In the genomic region with DNA sequence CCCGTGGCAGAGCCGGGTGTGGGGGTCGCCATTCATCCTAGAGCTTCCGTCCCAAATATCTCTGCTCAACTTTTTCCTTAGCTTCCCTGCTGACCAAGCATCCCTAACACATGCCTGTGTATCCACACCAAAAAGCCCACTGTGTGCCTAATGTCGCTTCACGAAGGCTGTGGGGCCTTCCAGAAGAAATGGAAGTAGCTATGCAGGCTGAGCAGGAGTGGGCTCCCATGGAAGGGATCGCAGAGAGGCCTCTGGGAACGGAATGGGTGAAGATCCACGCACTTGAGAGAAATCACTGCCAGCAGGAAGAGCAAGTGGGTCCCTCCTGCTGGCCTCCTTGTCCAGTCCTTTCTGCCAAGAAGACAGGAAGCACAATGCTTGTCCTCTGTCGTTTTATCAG, we compare ENCODE assay signal across 26 cellular contexts.
DNase-seq lines count a peak whose midpoint lies in the region; FAIRE-seq and TF ChIP-seq lines count a peak whose summit lies in the region.
"Had no signal": no experiment of that assay in that cellular context is flagged by ENCODE, and none has a peak within 500 bp of the region (broad histone marks: within the 10 kb centered on the region; RNA-seq: fewer than 3 reads in every experiment).

No MANE protein-coding gene starts in this region.

- no peaks in the 10 kb centered on the region for H3K36me3 Mint-ChIP-seq in brain
- H3K36me3 Mint-ChIP-seq in neural progenitor cell, result no peaks in the 10 kb centered on the region
- H3K36me3 Mint-ChIP-seq: CD14-positive monocyte had no signal

- H3F3A ChIP-seq in neural progenitor cell (ENCODE audit: low read depth), result peaks cover 50% of the 10 kb centered on the region

- H2BK120ac ChIP-seq in H1 (replicated peaks; ENCODE audit: low read depth, low read length), result no peak overlapping the region

- no peaks in the 10 kb centered on the region for H3K79me1 ChIP-seq in H1 (ENCODE audit: low read depth, low read length)

- peak overlapping the region; percentile 19 for H3K4ac ChIP-seq in H1 (replicated peaks; ENCODE audit: insufficient read length, low read depth, low read length)

- no peak overlapping the region for H3K14ac ChIP-seq in H1 (ENCODE audit: insufficient read length)

- peak overlapping the region; percentile 61; the same call in 1 of the 2 replicates for H2AK5ac ChIP-seq in H1 (ENCODE audit: low read depth, low read length)

- 0 out of 2 replicates have a peak overlapping the region, but pooled peaks have one; percentile 16 for H3K18ac ChIP-seq in H1 (ENCODE audit: extremely low read depth, low read length)

- H3K9me3 Mint-ChIP-seq in brain (peaks cover 0 to under 1% (median 0%) of the 10 kb centered on the region in 5 experiments), neural progenitor cell (no peaks in the 10 kb centered on the region)
- H3K9me3 Mint-ChIP-seq: CD4-positive, alpha-beta T cell; CD8-positive, alpha-beta memory T cell had no signal

- DNase-seq in H1 (ENCODE audit: low read depth in 1 of 2, low spot score in 2 of 2) (no peak), neural progenitor cell (ENCODE audit: low spot score) (no peak), Peyer's patch (no peak), NCI-H526 (lab: John Stamatoyannopoulos, UW) (no peak), NCI-H1694 (lab: John Stamatoyannopoulos, UW) (no peak)
- DNase-seq: 8988T; ACHN; AML-193; BE2C; CD4-positive, alpha-beta T cell; CD8-positive, alpha-beta memory T cell; DMS 273 treated with DMSO at 0.1 percent for 48 hours; DMS79; EL; GDM1; GM23248; HFFc6 had no signal

- CTCF ChIA-PET in H1 (lab: Charles Lee; ENCODE audit: partially characterized antibody), result interaction anchor here (1.1 to 4.0 kb wide), 3 partner anchors 9 to 241 kb away, joined by 3 to 17 read pairs (median 6); no protein-coding TSS in a partner anchor

- H3K4me1 Mint-ChIP-seq in brain (peaks cover 53% of the 10 kb centered on the region), neural progenitor cell (peaks cover 68% of the 10 kb centered on the region)
- H3K4me1 Mint-ChIP-seq: CD14-positive monocyte had no signal

- peak overlapping the region; percentile 81; the same call in 1 of the 2 replicates for H2BK12ac ChIP-seq in H1 (ENCODE audit: low read depth, low read length)

- H3K27me3 ChIP-seq in H1 (replicated peaks in 1 of 4; ENCODE audit: control insufficient read depth in 3 of 4, extremely low read depth in 1 of 4, insufficient read depth in 3 of 4, low read length in 3 of 4), result peaks cover 0 to 38% (median 28%) of the 10 kb centered on the region in 4 experiments; a peak in 6 of 7 replicates
- peaks cover 12% of the 10 kb centered on the region for H3K27me3 ChIP-seq in neural progenitor cell
- no peaks in the 10 kb centered on the region for H3K27me3 ChIP-seq in Peyer's patch

- no peak overlapping the region for H3K9ac ChIP-seq in H1 (replicated peaks in 1 of 4; ENCODE audit: extremely low read depth in 1 of 4, low read depth in 3 of 4, low read length in 3 of 4)
- H3K9ac ChIP-seq in neural progenitor cell, result no peak overlapping the region
- H3K9ac ChIP-seq: BLaER1 treated with 17β-estradiol and CSF1 and Interleukin-3, amounts not matched to agents 10 nM and 100 nM; GM23248 had no signal

- POLR2A ChIA-PET in H1 (lab: Charles Lee; ENCODE audit: partially characterized antibody), result no interaction called here

- H3K4me1 ChIP-seq in H1 (replicated peaks in 1 of 4; ENCODE audit: control insufficient read depth in 3 of 4, insufficient read depth in 4 of 4, low read length in 3 of 4) (peaks cover 2 to 16% (median 9%) of the 10 kb centered on the region in 4 experiments), neural progenitor cell (peaks cover 53% of the 10 kb centered on the region), Peyer's patch (no peaks in the 10 kb centered on the region)
- H3K4me1 ChIP-seq: A549, BE2C, HAP-1 had no signal

- H3K27ac ChIP-seq in H1 (ENCODE audit: low read depth, low read length) (no peak overlapping the region), neural progenitor cell (no peak overlapping the region), Peyer's patch (no peak overlapping the region)
- H3K27ac ChIP-seq: A549; BLaER1 treated with 17β-estradiol and CSF1 and Interleukin-3, amounts not matched to agents 10 nM and 100 nM; GM23248 had no signal

- H2AFZ ChIP-seq in H1 (ENCODE audit: low read length), result no peak overlapping the region
- peak overlapping the region; percentile 66 for H2AFZ ChIP-seq in neural progenitor cell (replicated peaks)
- H2AFZ ChIP-seq: GM23248 had no signal

- H3K56ac ChIP-seq in H1 (replicated peaks; ENCODE audit: insufficient read length, low read depth, low read length), result no peak overlapping the region

- H2BK20ac ChIP-seq in H1 (ENCODE audit: low read length), result no peak overlapping the region

- no peak for FAIRE-seq in H1 (lab: Jason Lieb, UNC)
- FAIRE-seq: A549, D721Med, GM12878, GM19239, H54 had no signal

- peak overlapping the region; percentile 58 for H4K91ac ChIP-seq in H1 (replicated peaks; ENCODE audit: insufficient read length, low read length)

- no peak for TF ChIP-seq EP300 in H1 (IDR thresholded peaks at IDR 0.05; ENCODE audit: borderline replicate concordance in 1 of 2, low read depth in 2 of 2, low read length in 2 of 2)

- H4K20me1 ChIP-seq in H1 (replicated peaks in 1 of 2; ENCODE audit: control insufficient read depth in 1 of 2, insufficient read depth in 2 of 2, low read length in 2 of 2), result peaks cover 0 to 3% of the 10 kb centered on the region in 2 experiments
- no peaks in the 10 kb centered on the region for H4K20me1 ChIP-seq in neural progenitor cell (ENCODE audit: low read depth)

- no peak overlapping the region for H4K8ac ChIP-seq in H1 (ENCODE audit: extremely low read depth, insufficient read depth, low read length)

- H3K9me3 ChIP-seq in H1 (ENCODE audit: insufficient read depth in 2 of 2, low read depth in 1 of 2, low read length in 1 of 2), result no peaks in the 10 kb centered on the region
- H3K9me3 ChIP-seq in neural progenitor cell (ENCODE audit: low read depth), result no peaks in the 10 kb centered on the region
- no peaks in the 10 kb centered on the region for H3K9me3 ChIP-seq in Peyer's patch
- H3K9me3 ChIP-seq: A549; BE2C; BLaER1 treated with 17β-estradiol and CSF1 and Interleukin-3, amounts not matched to agents 10 nM and 100 nM; HAP-1 had no signal

- H3K4me2 ChIP-seq in H1 (ENCODE audit: insufficient read depth in 1 of 2, low read depth in 2 of 2, low read length in 2 of 2), result no peak overlapping the region
- H3K4me2 ChIP-seq in neural progenitor cell, result peak overlapping the region; percentile 71
- H3K4me2 ChIP-seq: A549 had no signal

- H3K27me3 Mint-ChIP-seq in brain (peaks cover 13% of the 10 kb centered on the region), neural progenitor cell (ENCODE audit: insufficient read depth, low read depth) (peaks cover 15% of the 10 kb centered on the region)

- no peak overlapping the region; the same call in 1 of the 2 replicates for H2BK5ac ChIP-seq in H1 (ENCODE audit: low read depth, low read length)

- peaks cover 2% of the 10 kb centered on the region; the same call in 1 of the 2 replicates for H3K23me2 ChIP-seq in H1 (ENCODE audit: low read depth, low read length)

- TF ChIP-seq RAD21 in H1 (IDR thresholded peaks at IDR 0.05 in 1 of 2, conservative IDR thresholded peaks at IDR 0.05 in 1 of 2; ENCODE audit: low read depth in 2 of 2, low read length in 2 of 2), result no peak

- H3K27ac Mint-ChIP-seq in brain, result peak overlapping the region in 3 of 5 experiments; percentile 27 to 78 (median 67)
- peak overlapping the region; percentile 98 for H3K27ac Mint-ChIP-seq in neural progenitor cell
- H3K27ac Mint-ChIP-seq: CD14-positive monocyte; CD4-positive, alpha-beta T cell; HFFc6 had no signal

- H3K36me3 ChIP-seq in H1 (ENCODE audit: control insufficient read depth in 2 of 4, insufficient read depth in 4 of 4, low read length in 3 of 4) (no peaks in the 10 kb centered on the region), neural progenitor cell (no peaks in the 10 kb centered on the region), Peyer's patch (no peaks in the 10 kb centered on the region)
- H3K36me3 ChIP-seq: BE2C; BLaER1 treated with 17β-estradiol and CSF1 and Interleukin-3, amounts not matched to agents 10 nM and 100 nM; HAP-1 had no signal

- WGBS in H1 (ENCODE audit: extremely low coverage in 1 of 2, insufficient coverage in 1 of 2, insufficient read length in 1 of 2, insufficient replicate concordance in 2 of 2, low coverage in 1 of 2, low lambda C conversion rate in 2 of 2, missing lambda C conversion rate in 1 of 2), 2 experiments, result 89% methylated on average over 10 of the region's 10 CpGs; no CpG with 5 or more reads in 1 of the 2 experiments

- H3K4me3 Mint-ChIP-seq in brain, result peak overlapping the region in 1 of 5 experiments; percentile 34
- no peak overlapping the region for H3K4me3 Mint-ChIP-seq in neural progenitor cell
- H3K4me3 Mint-ChIP-seq: CD14-positive monocyte; CD4-positive, alpha-beta T cell; CD8-positive, alpha-beta memory T cell; HFFc6 had no signal

- no peak overlapping the region for H4K5ac ChIP-seq in H1 (ENCODE audit: insufficient read length, low read depth, low read length)

- H3K79me2 ChIP-seq in H1 (ENCODE audit: control insufficient read depth in 1 of 2, insufficient read depth in 2 of 2, low read length in 2 of 2) (no peaks in the 10 kb centered on the region), neural progenitor cell (ENCODE audit: low read depth) (no peaks in the 10 kb centered on the region)

- H2BK15ac ChIP-seq in H1 (ENCODE audit: low read length), result no peak overlapping the region

- H3K23ac ChIP-seq in H1 (ENCODE audit: insufficient read length), result no peak overlapping the region

- TF ChIP-seq POLR2A in H1 (IDR thresholded peaks at IDR 0.05; ENCODE audit: control extremely low read depth in 1 of 2, low read depth in 2 of 2, low read length in 2 of 2), result no peak
- TF ChIP-seq POLR2A in Peyer's patch (IDR thresholded peaks at IDR 0.05), result no peak

- TF ChIP-seq CTCF in brain (conservative IDR thresholded peaks at IDR 0.05) (no peak), H1 (IDR thresholded peaks at IDR 0.05; ENCODE audit: control extremely low read depth in 1 of 3, insufficient read depth in 1 of 3, low read depth in 1 of 3, low read length in 3 of 3) (no peak), neural progenitor cell (IDR thresholded peaks at IDR 0.05) (no peak), Peyer's patch (IDR thresholded peaks at IDR 0.05) (no peak)

- H3K4me3 ChIP-seq in H1 (ENCODE audit: extremely low read depth in 1 of 4, insufficient read depth in 2 of 4, low read depth in 3 of 4, low read length in 4 of 4) (no peak overlapping the region), neural progenitor cell (no peak overlapping the region), Peyer's patch (no peak overlapping the region)
- H3K4me3 ChIP-seq: A549; BLaER1 treated with 17β-estradiol and CSF1 and Interleukin-3, amounts not matched to agents 10 nM and 100 nM; GM12878; GM23248; HAP-1 had no signal

TF ChIP-seq in H1, 55 proteins besides CTCF, POLR2A, EP300 and RAD21 (continues in another document):
- no peak for TF ChIP-seq SIN3A (conservative IDR thresholded peaks at IDR 0.05 in 1 of 2, IDR thresholded peaks at IDR 0.05 in 1 of 2; ENCODE audit: low read depth in 1 of 2, low read length in 2 of 2)
- no peak for TF ChIP-seq SRF (IDR thresholded peaks at IDR 0.05; ENCODE audit: low read depth, low read length)
- no peak for TF ChIP-seq RNF2 (IDR thresholded peaks at IDR 0.05; ENCODE audit: borderline replicate concordance, low read depth, low read length, missing control alignments, poor library complexity, severe bottlenecking)
- TF ChIP-seq TAF1 (IDR thresholded peaks at IDR 0.05; ENCODE audit: low read depth, low read length), result no peak
